In the genomic region with DNA sequence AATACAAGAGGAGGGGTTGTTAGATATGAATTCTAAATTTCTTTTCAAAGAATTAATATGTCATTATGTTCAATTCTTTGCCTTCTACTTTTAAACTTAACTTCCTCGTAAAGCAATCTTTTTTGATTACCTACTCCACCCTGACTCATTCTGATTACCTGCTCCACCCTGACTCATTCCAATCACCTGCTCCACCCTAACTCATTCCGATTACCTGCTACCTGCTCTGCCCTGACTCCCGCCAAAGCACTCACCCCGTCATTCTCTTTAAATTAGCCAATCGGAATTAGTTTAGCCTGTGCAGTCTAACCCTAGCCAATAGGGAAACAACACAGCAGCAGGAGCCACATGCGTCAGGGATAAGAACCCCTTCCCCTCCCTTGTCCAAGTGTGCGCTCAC, we compare ENCODE assay signal across 15 cellular contexts. TPM values are rescaled to one million over a fixed set of nuclear protein-coding genes. Genes with fewer than 3 reads are reported as not detected.
DNase-seq lines count a peak whose midpoint lies in the region; ATAC-seq and TF ChIP-seq lines count a peak whose summit lies in the region.
"Not testable (repeated sequence)": the region's sequence is repeated elsewhere in the genome, so short reads cannot be mapped to it uniquely, and the experiment has no call there.
"Had no signal": no experiment of that assay in that cellular context is flagged by ENCODE, and none has a peak within 500 bp of the region (broad histone marks: within the 10 kb centered on the region; RNA-seq: fewer than 3 reads in every experiment).

No MANE protein-coding gene starts in this region.

- H3K27ac Mint-ChIP-seq in neural progenitor cell: not testable (repeated sequence)

- not testable (repeated sequence) for H3K4me3 ChIP-seq in colonic mucosa, mucosa of descending colon, neural progenitor cell, transverse colon

- intact Hi-C loops in colonic mucosa (cut with DNase I); left colon (cut with DNase I, micrococcal nuclease); mucosa of descending colon (cut with DNase I, micrococcal nuclease); transverse colon (cut with DNase I; ENCODE audit: low total_unique reads): not testable (repeated sequence)

- H3F3A ChIP-seq in neural progenitor cell (ENCODE audit: low read depth): peaks cover 31% of the 10 kb centered on the region

- H3K36me3 Mint-ChIP-seq in neural progenitor cell: not testable (repeated sequence)

- DNase-seq in colonic mucosa (peak; percentile 27), left colon (peak in 1 of 2 donors; percentile 38), mucosa of descending colon (peak in 2 of 3 donors; percentile 23 to 55), transverse colon (peak; percentile 25)
- DNase-seq in neural progenitor cell (ENCODE audit: low spot score): not testable (repeated sequence)

- not testable (repeated sequence) for TF ChIP-seq CTCF in colonic mucosa (IDR thresholded peaks at IDR 0.05); mucosa of descending colon (IDR thresholded peaks at IDR 0.05); neural progenitor cell (IDR thresholded peaks at IDR 0.05); transverse colon (IDR thresholded peaks at IDR 0.05)

- peak overlapping the region; percentile 10 for H3K27ac ChIP-seq in colonic mucosa
- peak overlapping the region; percentile 70 for H3K27ac ChIP-seq in neural progenitor cell
- H3K27ac ChIP-seq in transverse colon: peak overlapping the region in 3 of 4 donors; percentile 46 to 56 (median 52)

- not testable (repeated sequence) for TF ChIP-seq EP300 in transverse colon (IDR thresholded peaks at IDR 0.05; ENCODE audit: low read depth)

- not testable (repeated sequence) for H3K4me3 Mint-ChIP-seq in neural progenitor cell

- not testable (repeated sequence) for H4K20me1 ChIP-seq in neural progenitor cell (ENCODE audit: low read depth)

- H3K27me3 Mint-ChIP-seq in neural progenitor cell (ENCODE audit: insufficient read depth, low read depth): not testable (repeated sequence)

- H3K9me3 ChIP-seq in colonic mucosa; mucosa of descending colon; neural progenitor cell (ENCODE audit: low read depth); transverse colon: not testable (repeated sequence)

- in situ Hi-C loops in transverse colon (cut with MboI; ENCODE audit: low pct_ligation_motif_present in 1 of 4, low pct_unique_long_range_greater_than_20kb in 1 of 4, low sequenced_read_pairs in 3 of 4): not testable (repeated sequence)

- not testable (repeated sequence) for H3K4me2 ChIP-seq in neural progenitor cell

- H3K9ac ChIP-seq in colonic mucosa (ENCODE audit: low read depth in 2 of 2, low read length in 2 of 2); neural progenitor cell: not testable (repeated sequence)

- H2AFZ ChIP-seq in neural progenitor cell (replicated peaks): not testable (repeated sequence)

- not testable (repeated sequence) for H3K79me2 ChIP-seq in neural progenitor cell (ENCODE audit: low read depth)

- not testable (repeated sequence) for H3K36me3 ChIP-seq in colonic mucosa; mucosa of descending colon (ENCODE audit: low read depth); neural progenitor cell; transverse colon

- TF ChIP-seq POLR2A in transverse colon (IDR thresholded peaks at IDR 0.05): not testable (repeated sequence)

- 49 to 65% methylated on average over 7 of the region's 7 CpGs for WGBS in transverse colon (ENCODE audit: low coverage in 1 of 2), 2 donors

- not testable (repeated sequence) for H3K4me1 Mint-ChIP-seq in neural progenitor cell

- H3K9me3 Mint-ChIP-seq in neural progenitor cell: not testable (repeated sequence)

- not testable (repeated sequence) for H3K4me1 ChIP-seq in colonic mucosa; mucosa of descending colon (ENCODE audit: low read depth)
- H3K4me1 ChIP-seq in neural progenitor cell: peaks cover 35% of the 10 kb centered on the region
- H3K4me1 ChIP-seq in transverse colon: peaks cover 0 to 25% (median 2%) of the 10 kb centered on the region in 4 donors

- peak; percentile 70 for ATAC-seq in left colon
- peak; percentile 31 for ATAC-seq in mucosa of descending colon

- not testable (repeated sequence) for H3K27me3 ChIP-seq in colonic mucosa, neural progenitor cell, transverse colon

RNA-seq across cellular contexts. Expression of a gene that starts 48.4 kb away (rescaled TPM):
- total RNA-seq in colonic mucosa: not detected
- total RNA-seq in left colon: not detected
- not detected for total RNA-seq in mucosa of descending colon
- total RNA-seq in neural progenitor cell (ENCODE audit: low replicate concordance): not detected in 2 replicates
- total RNA-seq in transverse colon: not detected
- total RNA-seq: A172; A673; B cell; Caco-2; Calu3; CD4-positive, alpha-beta memory T cell; CD4-positive, alpha-beta T cell; CD4-positive, CD25-positive, alpha-beta regulatory T cell; CD8-positive, alpha-beta memory T cell; CD8-positive, alpha-beta T cell had no signal

Comparison
In these comparisons a context has a peak if more than half of its experiments do, and no peak if none do; other contexts are left out.
1. H3K27ac ChIP-seq: peak in every context shown above with its lines; median percentile 70 in neural progenitor cell; 52 in transverse colon; 10 in colonic mucosa.